8 cellular contexts compared by ENCODE assay signal in genomic region chr1:44674113-44675000, GRCh38. TPM values are rescaled to one million over a fixed set of nuclear protein-coding genes. Genes with fewer than 3 reads are reported as not detected.
DNase-seq lines count a peak whose midpoint lies in the region; ATAC-seq and TF ChIP-seq lines count a peak whose summit lies in the region.

Gene ARMH1, plus strand, starts transcription at chr1:44674714. Its CDS starts 14,984 bp downstream, at chr1:44689698.
Gene TMEM53, minus strand, starts transcription at chr1:44674481. Its CDS starts 90 bp downstream, at chr1:44674391.

- dilution Hi-C loops in mammary epithelial cell (cut with HindIII; ENCODE audit: low sequenced_read_pairs), result no loop called here

- H3K27me3 ChIP-seq in WERI-Rb-1 (ENCODE audit: insufficient read depth, low read depth, severe bottlenecking) (no peaks in the 10 kb centered on the region), mammary epithelial cell (ENCODE audit: insufficient read depth, low read length) (no peaks in the 10 kb centered on the region), iPS-20b (ENCODE audit: insufficient read depth, low read length) (no peaks in the 10 kb centered on the region; the same call in 1 of the 2 replicates)

- H3K79me2 ChIP-seq in mammary epithelial cell (ENCODE audit: insufficient read depth, low read length), result no peaks in the 10 kb centered on the region

- DNase-seq in AG04449 (ENCODE audit: low read depth, low spot score) (peak; percentile 88), NCI-H2171 treated with DMSO at 0.1 percent for 48 hours (lab: John Stamatoyannopoulos, UW) (peak; percentile 99), WERI-Rb-1 (peak; percentile 99), mammary epithelial cell (peak; percentile 99)

- no peaks in the 10 kb centered on the region for H4K20me1 ChIP-seq in mammary epithelial cell (ENCODE audit: insufficient read depth, low read length)

- POLR2A ChIA-PET in AG04449 (lab: Yijun Ruan, JAX), result interaction anchor here (1.1 to 1.4 kb wide), 2 partner anchors 32 to 42 kb away, joined by 5 to 7 read pairs; no protein-coding TSS in a partner anchor

- TF ChIP-seq CTCF in AG04449 (IDR thresholded peaks at IDR 0.05; ENCODE audit: insufficient read depth, low read length, missing control alignments), result no peak
- TF ChIP-seq CTCF in WERI-Rb-1 (IDR thresholded peaks at IDR 0.05; ENCODE audit: low read depth, low read length), result no peak
- TF ChIP-seq CTCF in mammary epithelial cell (conservative IDR thresholded peaks at IDR 0.05 in 1 of 2, IDR thresholded peaks at IDR 0.05 in 1 of 2; ENCODE audit: extremely low read depth in 1 of 2, insufficient read depth in 1 of 2, low read depth in 1 of 2, low read length in 2 of 2), result no peak

- H2AFZ ChIP-seq in mammary epithelial cell (ENCODE audit: low read depth, low read length), result peak within 1 kb of the TSS; percentile 98

- BruUV-seq in mammary epithelial cell (replicated peaks; lab: Mats Ljungman, UMichigan), result no TSS peak

- H3K4me3 ChIP-seq in AG04449 (ENCODE audit: low read depth, low read length) (peak within 1 kb of the TSS; percentile 90), WERI-Rb-1 (ENCODE audit: low read depth, low read length) (peak within 1 kb of the TSS; percentile 57), mammary epithelial cell (replicated peaks in 1 of 3; ENCODE audit: insufficient read depth in 1 of 3, low read depth in 2 of 3, low read length in 3 of 3) (peak within 1 kb of the TSS; percentile 60 to 77 (median 73)), iPS-20b (ENCODE audit: low read length) (peak within 1 kb of the TSS; percentile 91), skin epidermis (peak within 1 kb of the TSS; percentile 49 to 59 (median 56))

- H3K27ac ChIP-seq in WERI-Rb-1, result peak within 1 kb of the TSS; percentile 91
- peak within 1 kb of the TSS; percentile 76 for H3K27ac ChIP-seq in mammary epithelial cell (ENCODE audit: insufficient read depth, low read depth, low read length)
- H3K27ac ChIP-seq in iPS-20b (ENCODE audit: low read length), result no peak within 1 kb of the TSS
- H3K27ac ChIP-seq in skin epidermis, result peak within 1 kb of the TSS; percentile 29 to 93 (median 87)

- CTCF ChIA-PET in AG04449 (lab: Yijun Ruan, JAX), result interaction anchor here (0.8 to 6.5 kb wide), 9 partner anchors 9 to 64 kb away, joined by 3 to 44 read pairs (median 4); partner anchors contain the start of gene RNU5D-1
- CTCF ChIA-PET in mammary epithelial cell (lab: Charles Lee; ENCODE audit: low non-redundant PET), result interaction anchor here (0.6 kb wide), 1 partner anchor 626 kb away, joined by 8 read pairs; no protein-coding TSS in a partner anchor

- peak within 1 kb of the TSS; percentile 75 for H3K9ac ChIP-seq in mammary epithelial cell (ENCODE audit: insufficient read depth, low read length)
- peak within 1 kb of the TSS; percentile 86; the same call in 1 of the 2 replicates for H3K9ac ChIP-seq in iPS-20b (ENCODE audit: low read depth, low read length)

- intact Hi-C loops in mammary epithelial cell (cut with micrococcal nuclease), result no loop called here

- in situ Hi-C loops in mammary epithelial cell (cut with MboI; ENCODE audit: low sequenced_read_pairs in 2 of 2), result no loop called here

- H3K9me3 ChIP-seq in WERI-Rb-1 (ENCODE audit: severe bottlenecking) (no peaks in the 10 kb centered on the region), mammary epithelial cell (replicated peaks; ENCODE audit: insufficient read depth, low read length) (no peaks in the 10 kb centered on the region), iPS-20b (ENCODE audit: insufficient read depth, low read depth, low read length) (no peaks in the 10 kb centered on the region)

- peak; percentile 86 for ATAC-seq in GM18870 (IDR thresholded peaks at IDR 0.05; ENCODE audit: unreplicated experiment)
- peak; percentile 88 for ATAC-seq in HG03108 (IDR thresholded peaks at IDR 0.05; ENCODE audit: unreplicated experiment)

- no peaks in the 10 kb centered on the region for H3K36me3 ChIP-seq in WERI-Rb-1
- H3K36me3 ChIP-seq in mammary epithelial cell (ENCODE audit: insufficient read depth, low read length), result no peaks in the 10 kb centered on the region
- no peaks in the 10 kb centered on the region for H3K36me3 ChIP-seq in iPS-20b (ENCODE audit: insufficient read depth, low read depth, low read length)

- peak within 1 kb of the TSS; percentile 81 for H3K4me2 ChIP-seq in mammary epithelial cell (ENCODE audit: insufficient read depth, low read depth, low read length)

- peaks cover 24% of the 10 kb centered on the region for H3K4me1 ChIP-seq in mammary epithelial cell (ENCODE audit: insufficient read depth, low read length)
- H3K4me1 ChIP-seq in iPS-20b (ENCODE audit: insufficient read depth, low read length), result peaks cover 9% of the 10 kb centered on the region

- 2% methylated on average over 14 of the region's 56 CpGs for WGBS in mammary epithelial cell (ENCODE audit: low coverage, missing lambda C conversion rate)

RNA-seq across cellular contexts. Expression of gene ARMH1, which starts in this region (rescaled TPM):
- 1 to 10 TPM in 1 of 2 donors, not detected in 1; 1.5 TPM for total RNA-seq in mammary epithelial cell
- polyA plus RNA-seq in mammary epithelial cell, result 0.51 TPM
- not detected for polyA minus RNA-seq in mammary epithelial cell

RNA-seq across cellular contexts. Expression of gene TMEM53, which starts in this region (rescaled TPM):
- total RNA-seq in mammary epithelial cell, result 1 to 10 TPM; 9.3 to 9.7 TPM
- polyA plus RNA-seq in mammary epithelial cell, result 13.0 TPM
- 2.2 TPM for polyA minus RNA-seq in mammary epithelial cell
